19 cellular contexts compared by ENCODE assay signal in genomic region chr5:462051-462481, GRCh38. TPM values are rescaled to one million over a fixed set of nuclear protein-coding genes. Genes with fewer than 3 reads are reported as not detected.
DNase-seq lines count a peak whose midpoint lies in the region; ATAC-seq and TF ChIP-seq lines count a peak whose summit lies in the region.
"Had no signal": no experiment of that assay in that cellular context is flagged by ENCODE, and none has a peak within 500 bp of the region (broad histone marks: within the 10 kb centered on the region; RNA-seq: fewer than 3 reads in every experiment).

No MANE protein-coding gene starts in this region.

- H2AFZ ChIP-seq in hepatocyte, result no peak overlapping the region

- peaks cover 61% of the 10 kb centered on the region for H3K4me1 Mint-ChIP-seq in activated CD8-positive, alpha-beta T cell treated with anti-CD3 and anti-CD28 coated beads for 36 hours (ENCODE audit: low read depth)
- H3K4me1 Mint-ChIP-seq in activated CD8-positive, alpha-beta T cell treated with anti-CD3 and anti-CD28 coated beads, Interleukin-2, amount 10 ng/mL, durations not matched to agents 7 days and 5 days (ENCODE audit: low read depth), result peaks cover 45% of the 10 kb centered on the region
- peaks cover 8 to 32% (median 16%) of the 10 kb centered on the region in 3 donors for H3K4me1 Mint-ChIP-seq in CD8-positive, alpha-beta memory T cell
- peaks cover 21% of the 10 kb centered on the region for H3K4me1 Mint-ChIP-seq in central memory CD8-positive, alpha-beta T cell

- no peak overlapping the region for H3K4me3 Mint-ChIP-seq in activated CD8-positive, alpha-beta T cell treated with anti-CD3 and anti-CD28 coated beads for 36 hours
- no peak overlapping the region for H3K4me3 Mint-ChIP-seq in activated CD8-positive, alpha-beta T cell treated with anti-CD3 and anti-CD28 coated beads, Interleukin-2, amount 10 ng/mL, durations not matched to agents 7 days and 5 days
- H3K4me3 Mint-ChIP-seq in CD8-positive, alpha-beta memory T cell, result no peak overlapping the region
- H3K4me3 Mint-ChIP-seq in central memory CD8-positive, alpha-beta T cell, result no peak overlapping the region
- H3K4me3 Mint-ChIP-seq: activated T-helper 1 cell treated with anti-CD3 and anti-CD28 coated beads, Interleukin-12 subunit alpha, Interleukin-12 subunit beta, Interleukin-2, Interleukin-4 antibody, amounts not matched to agents 30 ng/mL and 10 ng/mL and 1 ng/mL, durations not matched to agents 14 hours and 24 hours and 36 hours; naive B cell had no signal

- H3K4me1 ChIP-seq in CD8-positive, alpha-beta memory T cell (ENCODE audit: insufficient read depth, low read length), result peaks cover 17% of the 10 kb centered on the region
- H3K4me1 ChIP-seq in sigmoid colon (no peaks in the 10 kb centered on the region), hepatocyte (ENCODE audit: insufficient read depth) (no peaks in the 10 kb centered on the region)
- H3K4me1 ChIP-seq: heart right ventricle had no signal

- H3K36me3 Mint-ChIP-seq in activated CD8-positive, alpha-beta T cell treated with anti-CD3 and anti-CD28 coated beads for 36 hours (ENCODE audit: low read depth), result peaks cover 68% of the 10 kb centered on the region
- H3K36me3 Mint-ChIP-seq in activated CD8-positive, alpha-beta T cell treated with anti-CD3 and anti-CD28 coated beads, Interleukin-2, amount 10 ng/mL, durations not matched to agents 7 days and 5 days (ENCODE audit: low read depth), result peaks cover 74% of the 10 kb centered on the region
- peaks cover 0 to 69% (median 26%) of the 10 kb centered on the region in 3 donors for H3K36me3 Mint-ChIP-seq in CD8-positive, alpha-beta memory T cell
- peaks cover 36% of the 10 kb centered on the region for H3K36me3 Mint-ChIP-seq in central memory CD8-positive, alpha-beta T cell (ENCODE audit: insufficient read depth)

- no peak overlapping the region for H3K27ac ChIP-seq in CD8-positive, alpha-beta memory T cell (ENCODE audit: low read depth, low read length)
- no peak overlapping the region for H3K27ac ChIP-seq in sigmoid colon
- no peak overlapping the region for H3K27ac ChIP-seq in hepatocyte
- H3K27ac ChIP-seq: A549, heart right ventricle, ovary had no signal

- no peaks in the 10 kb centered on the region for H4K20me1 ChIP-seq in hepatocyte (ENCODE audit: insufficient read depth, poor library complexity, severe bottlenecking)

- no peaks in the 10 kb centered on the region for H3K9me2 ChIP-seq in hepatocyte (replicated peaks; ENCODE audit: insufficient read depth)

- peak overlapping the region; percentile 94 for H3K27ac Mint-ChIP-seq in activated CD8-positive, alpha-beta T cell treated with anti-CD3 and anti-CD28 coated beads for 36 hours
- no peak overlapping the region for H3K27ac Mint-ChIP-seq in activated CD8-positive, alpha-beta T cell treated with anti-CD3 and anti-CD28 coated beads, Interleukin-2, amount 10 ng/mL, durations not matched to agents 7 days and 5 days
- H3K27ac Mint-ChIP-seq in CD8-positive, alpha-beta memory T cell, result peak overlapping the region in 6 of 8 donors; percentile 63 to 93 (median 78)
- peak overlapping the region; percentile 38 for H3K27ac Mint-ChIP-seq in central memory CD8-positive, alpha-beta T cell (ENCODE audit: low read depth)
- H3K27ac Mint-ChIP-seq: activated T-helper 1 cell treated with anti-CD3 and anti-CD28 coated beads, Interleukin-12 subunit alpha, Interleukin-12 subunit beta, Interleukin-2, Interleukin-4 antibody, amounts not matched to agents 30 ng/mL and 10 ng/mL and 1 ng/mL, durations not matched to agents 14 hours and 24 hours and 36 hours had no signal

- DNase-seq in activated CD8-positive, alpha-beta T cell treated with anti-CD3 and anti-CD28 coated beads for 36 hours, result peak; percentile 1
- DNase-seq in activated CD8-positive, alpha-beta T cell treated with anti-CD3 and anti-CD28 coated beads, Interleukin-2, amount 10 ng/mL, durations not matched to agents 7 days and 5 days, result no peak
- DNase-seq in CD8-positive, alpha-beta memory T cell, result peak in 1 of 5 donors; percentile 26
- DNase-seq in central memory CD8-positive, alpha-beta T cell (ENCODE audit: low spot score in 2 of 2), result no peak
- DNase-seq in sigmoid colon, result peak; percentile 33
- DNase-seq in hepatocyte (ENCODE audit: low spot score), result no peak
- no peak for DNase-seq in stimulated activated CD4-positive, alpha-beta T cell treated with anti-CD3 and anti-CD28 coated beads, Interleukin-12 subunit alpha, Interleukin-12 subunit beta, amount 100 ng/mL, for 4 hours
- no peak for DNase-seq in ureter (ENCODE audit: low spot score)
- DNase-seq: activated CD4-positive, alpha-beta T cell treated with anti-CD3 and anti-CD28 coated beads, Interleukin-2, amount 50 U/mL, for 4 hours; Kasumi-1; naive B cell; NCI-H1048; NCI-H1930; ovary; stimulated activated CD4-positive, alpha-beta T cell treated with anti-CD3 and anti-CD28 coated beads, Interleukin-4, amount 100 ng/mL, for 1 hour had no signal

- peaks cover 38% of the 10 kb centered on the region for H3K36me3 ChIP-seq in CD8-positive, alpha-beta memory T cell (ENCODE audit: insufficient read depth, low read length)
- H3K36me3 ChIP-seq in sigmoid colon, result peaks cover 5 to 97% (median 51%) of the 10 kb centered on the region in 4 donors
- H3K36me3 ChIP-seq in hepatocyte (replicated peaks; ENCODE audit: insufficient read depth, low read depth), result peaks cover 4% of the 10 kb centered on the region
- H3K36me3 ChIP-seq: ovary had no signal

- no peaks in the 10 kb centered on the region for H3K27me3 Mint-ChIP-seq in activated CD8-positive, alpha-beta T cell treated with anti-CD3 and anti-CD28 coated beads for 36 hours
- H3K27me3 Mint-ChIP-seq in activated CD8-positive, alpha-beta T cell treated with anti-CD3 and anti-CD28 coated beads, Interleukin-2, amount 10 ng/mL, durations not matched to agents 7 days and 5 days (ENCODE audit: low read depth), result no peaks in the 10 kb centered on the region
- no peaks in the 10 kb centered on the region for H3K27me3 Mint-ChIP-seq in CD8-positive, alpha-beta memory T cell
- H3K27me3 Mint-ChIP-seq in central memory CD8-positive, alpha-beta T cell, result no peaks in the 10 kb centered on the region
- H3K27me3 Mint-ChIP-seq: naive B cell had no signal

- intact Hi-C loops in activated CD8-positive, alpha-beta T cell treated with anti-CD3 and anti-CD28 coated beads for 36 hours (cut with micrococcal nuclease), result no loop called here
- intact Hi-C loops in sigmoid colon (cut with DNase I), result no loop called here

- TF ChIP-seq EP300 in sigmoid colon (IDR thresholded peaks at IDR 0.05), result no peak

- H3K9me3 Mint-ChIP-seq in activated CD8-positive, alpha-beta T cell treated with anti-CD3 and anti-CD28 coated beads for 36 hours, result no peaks in the 10 kb centered on the region
- H3K9me3 Mint-ChIP-seq in activated CD8-positive, alpha-beta T cell treated with anti-CD3 and anti-CD28 coated beads, Interleukin-2, amount 10 ng/mL, durations not matched to agents 7 days and 5 days (ENCODE audit: insufficient read depth), result no peaks in the 10 kb centered on the region
- H3K9me3 Mint-ChIP-seq in CD8-positive, alpha-beta memory T cell, result no peaks in the 10 kb centered on the region
- H3K9me3 Mint-ChIP-seq in central memory CD8-positive, alpha-beta T cell, result no peaks in the 10 kb centered on the region
- H3K9me3 Mint-ChIP-seq: activated T-helper 1 cell treated with anti-CD3 and anti-CD28 coated beads, Interleukin-12 subunit alpha, Interleukin-12 subunit beta, Interleukin-2, Interleukin-4 antibody, amounts not matched to agents 30 ng/mL and 10 ng/mL and 1 ng/mL, durations not matched to agents 14 hours and 24 hours and 36 hours had no signal

- WGBS in sigmoid colon, 2 donors, result 96 to 98% methylated on average over 24 of the region's 24 CpGs
- 95% methylated on average over 24 of the region's 24 CpGs for WGBS in hepatocyte (ENCODE audit: low lambda C conversion rate, missing lambda C conversion rate)

- no peak for ATAC-seq in activated CD8-positive, alpha-beta T cell treated with anti-CD3 and anti-CD28 coated beads for 36 hours
- ATAC-seq in activated CD8-positive, alpha-beta T cell treated with anti-CD3 and anti-CD28 coated beads, Interleukin-2, amount 10 ng/mL, durations not matched to agents 7 days and 5 days, result no peak
- ATAC-seq in central memory CD8-positive, alpha-beta T cell (replicated peaks; ENCODE audit: extremely low read depth, poor library complexity, severe bottlenecking), result no peak
- ATAC-seq: A549, heart right ventricle had no signal

- H3K79me2 ChIP-seq in hepatocyte, result peaks cover 3% of the 10 kb centered on the region

- TF ChIP-seq POLR2A in sigmoid colon (IDR thresholded peaks at IDR 0.05), result no peak

- no peaks in the 10 kb centered on the region for H3K9me3 ChIP-seq in CD8-positive, alpha-beta memory T cell (ENCODE audit: low read length)
- H3K9me3 ChIP-seq in sigmoid colon (no peaks in the 10 kb centered on the region), hepatocyte (ENCODE audit: low read depth) (no peaks in the 10 kb centered on the region)
- H3K9me3 ChIP-seq: A549, heart right ventricle, ovary had no signal

- H3K4me2 ChIP-seq in hepatocyte, result no peak overlapping the region
- H3K4me2 ChIP-seq: A549 had no signal

- no peak for TF ChIP-seq CTCF in activated CD8-positive, alpha-beta T cell treated with anti-CD3 and anti-CD28 coated beads for 36 hours (IDR thresholded peaks at IDR 0.05)
- TF ChIP-seq CTCF in sigmoid colon (IDR thresholded peaks at IDR 0.05) (no peak), hepatocyte (IDR thresholded peaks at IDR 0.05; ENCODE audit: poor library complexity) (no peak)

- POLR2A ChIA-PET in activated CD8-positive, alpha-beta T cell treated with anti-CD3 and anti-CD28 coated beads for 36 hours (lab: Charles Lee), result interaction anchor here (4.3 kb wide), 1 partner anchor 9 kb away, joined by 31 read pairs; no protein-coding TSS in a partner anchor
- POLR2A ChIA-PET in activated CD8-positive, alpha-beta T cell treated with anti-CD3 and anti-CD28 coated beads, Interleukin-2, amount 10 ng/mL, durations not matched to agents 7 days and 5 days (lab: Charles Lee), result no interaction called here
- POLR2A ChIA-PET in CD8-positive, alpha-beta memory T cell (lab: Charles Lee), result no interaction called here

- CTCF ChIA-PET in activated CD8-positive, alpha-beta T cell treated with anti-CD3 and anti-CD28 coated beads for 36 hours (lab: Charles Lee), result no interaction called here
- CTCF ChIA-PET in activated CD8-positive, alpha-beta T cell treated with anti-CD3 and anti-CD28 coated beads, Interleukin-2, amount 10 ng/mL, durations not matched to agents 7 days and 5 days (lab: Charles Lee), result no interaction called here
- CTCF ChIA-PET in CD8-positive, alpha-beta memory T cell (lab: Charles Lee), result no interaction called here

- H3K27me3 ChIP-seq in CD8-positive, alpha-beta memory T cell (ENCODE audit: insufficient read depth, low read length, poor library complexity, severe bottlenecking), result no peaks in the 10 kb centered on the region
- no peaks in the 10 kb centered on the region for H3K27me3 ChIP-seq in sigmoid colon
- no peaks in the 10 kb centered on the region for H3K27me3 ChIP-seq in hepatocyte
- H3K27me3 ChIP-seq: heart right ventricle, ovary had no signal

- H3K4me3 ChIP-seq in CD8-positive, alpha-beta memory T cell (ENCODE audit: low read length), result no peak overlapping the region
- no peak overlapping the region for H3K4me3 ChIP-seq in sigmoid colon
- H3K4me3 ChIP-seq in hepatocyte, result no peak overlapping the region
- H3K4me3 ChIP-seq: A549, heart right ventricle, ovary, skin epidermis had no signal

RNA-seq across cellular contexts. Expression of gene EXOC3, which starts 19.1 kb away (rescaled TPM):
- 10 to 100 TPM; 65.9 to 67.6 TPM for total RNA-seq in activated CD8-positive, alpha-beta T cell treated with anti-CD3 and anti-CD28 coated beads for 36 hours
- total RNA-seq in activated CD8-positive, alpha-beta T cell treated with anti-CD3 and anti-CD28 coated beads, Interleukin-2, amount 10 ng/mL, durations not matched to agents 7 days and 5 days, result 10 to 100 TPM; 62.2 to 62.3 TPM
- total RNA-seq in CD8-positive, alpha-beta memory T cell, result 10 to 100 TPM; 50.2 to 52.4 TPM
- polyA plus RNA-seq in CD8-positive, alpha-beta memory T cell, result 42.9 TPM
- total RNA-seq in sigmoid colon (10 to 100 TPM; 45.7 to 68.7 (median 48.5) TPM), hepatocyte (30.9 and 38.3 TPM in 2 replicates), ureter (63.3 TPM)
- polyA plus RNA-seq in sigmoid colon (10 to 100 TPM; 18.6 to 60.9 (median 36.1) TPM), hepatocyte (36.1 and 45.3 TPM in 2 replicates)

Comparison
In these comparisons a context has a peak if more than half of its experiments do, and no peak if none do; other contexts are left out.
1. DNase-seq: peak in activated CD8-positive, alpha-beta T cell treated with anti-CD3 and anti-CD28 coated beads for 36 hours (single experiment) and sigmoid colon (single experiment); none in activated CD8-positive, alpha-beta T cell treated with anti-CD3 and anti-CD28 coated beads, Interleukin-2, amount 10 ng/mL, durations not matched to agents 7 days and 5 days (single experiment), central memory CD8-positive, alpha-beta T cell (0 of 2), hepatocyte (single experiment), stimulated activated CD4-positive, alpha-beta T cell treated with anti-CD3 and anti-CD28 coated beads, Interleukin-12 subunit alpha, Interleukin-12 subunit beta, amount 100 ng/mL, for 4 hours (single experiment) and ureter (single experiment).